In the genomic region with DNA sequence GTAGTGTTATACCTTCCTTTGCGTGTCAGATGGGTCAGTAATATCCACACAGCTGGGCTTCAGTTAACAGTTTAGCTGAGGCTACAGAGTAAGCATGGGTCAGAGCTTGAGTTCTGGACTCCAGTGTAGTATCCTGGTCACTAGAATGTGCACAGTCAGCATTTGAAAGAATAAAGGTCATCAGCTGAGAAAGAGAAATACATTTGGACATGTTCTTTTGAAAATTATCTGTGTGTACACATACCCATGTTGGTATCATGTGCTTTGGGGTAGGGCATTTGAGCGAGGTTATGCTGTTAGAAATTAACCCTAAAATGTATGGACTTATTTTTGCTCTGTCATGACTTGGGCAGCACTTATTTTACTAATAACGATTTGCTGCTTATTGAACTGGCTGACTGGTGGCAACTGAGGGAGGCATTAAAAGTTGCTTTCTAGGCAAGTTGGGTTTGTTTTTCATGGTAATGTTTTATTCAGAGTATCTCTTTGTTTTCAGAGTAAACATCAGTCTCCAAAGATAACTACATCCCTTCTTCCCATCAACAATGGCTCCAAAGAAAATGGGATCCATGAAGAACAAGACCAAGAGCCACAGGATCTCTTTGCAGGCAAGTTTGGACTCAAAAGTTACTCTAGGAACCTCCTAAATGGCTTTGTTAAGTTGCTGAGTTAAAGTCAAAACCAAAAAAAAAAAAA, we compare ENCODE assay signal across 8 cellular contexts. TPM values are rescaled to one million over a fixed set of nuclear protein-coding genes. Genes with fewer than 3 reads are reported as not detected.
DNase-seq lines count a peak whose midpoint lies in the region; ATAC-seq lines count a peak whose summit lies in the region.
"Had no signal": no experiment of that assay in that cellular context is flagged by ENCODE, and none has a peak within 500 bp of the region (broad histone marks: within the 10 kb centered on the region; RNA-seq: fewer than 3 reads in every experiment).

No MANE protein-coding gene starts in this region.

- peaks cover 37% of the 10 kb centered on the region for H3K4me1 Mint-ChIP-seq in activated T-cell treated with anti-CD3 and anti-CD28 coated beads, Interleukin-2, amount 50 U/mL, for 72 hours (ENCODE audit: low read depth)
- peaks cover 51% of the 10 kb centered on the region for H3K4me1 Mint-ChIP-seq in stimulated activated memory B cell treated with anti-CD40 and anti-IgM and Interleukin-4, amounts not matched to agents 10 μg/mL and 1 μg/mL and 100 μg/mL, for 72 hours

- H3K27ac Mint-ChIP-seq in activated T-cell treated with anti-CD3 and anti-CD28 coated beads, Interleukin-2, amount 50 U/mL, for 72 hours: peak overlapping the region; percentile 95
- peak overlapping the region; percentile 23 for H3K27ac Mint-ChIP-seq in stimulated activated memory B cell treated with anti-CD40 and anti-IgM and Interleukin-4, amounts not matched to agents 10 μg/mL and 1 μg/mL and 100 μg/mL, for 72 hours
- H3K27ac Mint-ChIP-seq: activated naive CD8-positive, alpha-beta T cell treated with anti-CD3 and anti-CD28 coated beads, Interleukin-2, amount 10 ng/mL, durations not matched to agents 7 days and 5 days had no signal

- H3K4me3 Mint-ChIP-seq in activated T-cell treated with anti-CD3 and anti-CD28 coated beads, Interleukin-2, amount 50 U/mL, for 72 hours: peak overlapping the region in 1 of 2 donors; percentile 43
- no peak overlapping the region for H3K4me3 Mint-ChIP-seq in stimulated activated memory B cell treated with anti-CD40 and anti-IgM and Interleukin-4, amounts not matched to agents 10 μg/mL and 1 μg/mL and 100 μg/mL, for 72 hours
- H3K4me3 Mint-ChIP-seq: activated naive CD8-positive, alpha-beta T cell treated with anti-CD3 and anti-CD28 coated beads, Interleukin-2, amount 10 ng/mL, durations not matched to agents 7 days and 5 days had no signal

- no peak for DNase-seq in activated T-cell treated with anti-CD3 and anti-CD28 coated beads, Interleukin-2, amount 50 U/mL, for 72 hours
- DNase-seq in activated T-cell treated with anti-CD3 and anti-CD28 coated beads for 4 hours: no peak
- DNase-seq in left ventricle myocardium superior: no peak
- no peak for DNase-seq in activated CD8-positive, alpha-beta memory T cell treated with anti-CD3 and anti-CD28 coated beads, Interleukin-2, amount 50 U/mL, for 4 hours
- DNase-seq in NCI-H2196 (lab: John Stamatoyannopoulos, UW; ENCODE audit: unreplicated experiment): no peak
- DNase-seq: activated naive CD8-positive, alpha-beta T cell treated with anti-CD3 and anti-CD28 coated beads, Interleukin-2, amount 10 ng/mL, durations not matched to agents 7 days and 5 days had no signal

- H3K27me3 Mint-ChIP-seq in activated T-cell treated with anti-CD3 and anti-CD28 coated beads, Interleukin-2, amount 50 U/mL, for 72 hours (ENCODE audit: low read depth): no peaks in the 10 kb centered on the region
- no peaks in the 10 kb centered on the region for H3K27me3 Mint-ChIP-seq in stimulated activated memory B cell treated with anti-CD40 and anti-IgM and Interleukin-4, amounts not matched to agents 10 μg/mL and 1 μg/mL and 100 μg/mL, for 72 hours
- H3K27me3 Mint-ChIP-seq: activated naive CD8-positive, alpha-beta T cell treated with anti-CD3 and anti-CD28 coated beads, Interleukin-2, amount 10 ng/mL, durations not matched to agents 7 days and 5 days had no signal

- no peak for ATAC-seq in activated T-cell treated with anti-CD3 and anti-CD28 coated beads, Interleukin-2, amount 50 U/mL, for 72 hours (replicated peaks in 1 of 2)
- ATAC-seq in left ventricle myocardium superior: peak; percentile 30
- ATAC-seq in stimulated activated memory B cell treated with anti-CD40 and anti-IgM and Interleukin-4, amounts not matched to agents 10 μg/mL and 1 μg/mL and 100 μg/mL, for 72 hours: no peak

- H3K9me3 Mint-ChIP-seq in activated T-cell treated with anti-CD3 and anti-CD28 coated beads, Interleukin-2, amount 50 U/mL, for 72 hours: no peaks in the 10 kb centered on the region
- no peaks in the 10 kb centered on the region for H3K9me3 Mint-ChIP-seq in stimulated activated memory B cell treated with anti-CD40 and anti-IgM and Interleukin-4, amounts not matched to agents 10 μg/mL and 1 μg/mL and 100 μg/mL, for 72 hours
- H3K9me3 Mint-ChIP-seq: activated naive CD8-positive, alpha-beta T cell treated with anti-CD3 and anti-CD28 coated beads, Interleukin-2, amount 10 ng/mL, durations not matched to agents 7 days and 5 days had no signal

- intact Hi-C loops in left ventricle myocardium superior (cut with micrococcal nuclease): no loop called here

- H3K36me3 Mint-ChIP-seq in activated T-cell treated with anti-CD3 and anti-CD28 coated beads, Interleukin-2, amount 50 U/mL, for 72 hours (ENCODE audit: insufficient read depth in 2 of 2): peaks cover 5 to 19% of the 10 kb centered on the region in 2 donors
- peaks cover 32% of the 10 kb centered on the region for H3K36me3 Mint-ChIP-seq in stimulated activated memory B cell treated with anti-CD40 and anti-IgM and Interleukin-4, amounts not matched to agents 10 μg/mL and 1 μg/mL and 100 μg/mL, for 72 hours

RNA-seq across cellular contexts. Expression of a gene that starts 16.4 kb away (rescaled TPM):
- 100 to 1,000 TPM; 104 to 113 TPM for total RNA-seq in activated T-cell treated with anti-CD3 and anti-CD28 coated beads, Interleukin-2, amount 50 U/mL, for 72 hours
- total RNA-seq in left ventricle myocardium superior: 89.7 TPM

RNA-seq across cellular contexts. Expression of a gene that starts 18.6 kb away (rescaled TPM):
- 10 to 100 TPM; 65.1 to 74.5 TPM for total RNA-seq in activated T-cell treated with anti-CD3 and anti-CD28 coated beads, Interleukin-2, amount 50 U/mL, for 72 hours
- 72.2 TPM for total RNA-seq in left ventricle myocardium superior

RNA-seq across cellular contexts. Expression of a gene that starts 39.3 kb away (rescaled TPM):
- under 1 TPM; 0.60 to 0.74 TPM for total RNA-seq in activated T-cell treated with anti-CD3 and anti-CD28 coated beads, Interleukin-2, amount 50 U/mL, for 72 hours
- 5.6 TPM for total RNA-seq in left ventricle myocardium superior
- total RNA-seq: Daoy had no signal

RNA-seq across cellular contexts. Expression of a gene that starts 50.6 kb away (rescaled TPM):
- total RNA-seq in activated T-cell treated with anti-CD3 and anti-CD28 coated beads, Interleukin-2, amount 50 U/mL, for 72 hours: 100 to 1,000 TPM; 228 to 302 TPM
- total RNA-seq in left ventricle myocardium superior: 106 TPM
